In genomic region chr12:51421266-51421884, GRCh38 we compare ENCODE assay signal across 8 cellular contexts. TPM values are rescaled to one million over a fixed set of nuclear protein-coding genes. Genes with fewer than 3 reads are reported as not detected.
DNase-seq lines count a peak whose midpoint lies in the region; ATAC-seq and TF ChIP-seq lines count a peak whose summit lies in the region.

No MANE protein-coding gene starts in this region.

- DNase-seq in activated CD4-positive, alpha-beta T cell treated with anti-CD3 and anti-CD28 coated beads for 24 hours (ENCODE audit: low read depth in 2 of 2) = peak; percentile 13 to 31
- DNase-seq in activated CD4-positive, alpha-beta T cell treated with anti-CD3 and anti-CD28 coated beads for 1 hour = no peak
- DNase-seq in NCI-H1092 (lab: John Stamatoyannopoulos, UW) (peak; percentile 54), SK-MEL-5 (ENCODE audit: low read depth, low spot score) (peak; percentile 82), inferior parietal cortex (ENCODE audit: extremely low spot score) (peak; percentile 88)
- peak in 2 of 3 donors; percentile 10 to 18 for DNase-seq in stimulated activated CD4-positive, alpha-beta T cell treated with anti-CD3 and anti-CD28 coated beads, TNF-alpha, amount 100 ng/mL, for 48 hours (ENCODE audit: low read depth in 3 of 3)

- in situ Hi-C loops in SK-MEL-5 (cut with HindIII; ENCODE audit: low pct_unique_long_range_greater_than_20kb, low sequenced_read_pairs) = no loop called here

- H3K9me3 Mint-ChIP-seq in brain = no peaks in the 10 kb centered on the region

- peaks cover 75% of the 10 kb centered on the region for H3K4me1 Mint-ChIP-seq in brain

- H3K4me3 Mint-ChIP-seq in brain = no peak overlapping the region

- peaks cover 7% of the 10 kb centered on the region for H3K27me3 Mint-ChIP-seq in brain

- ATAC-seq in GM18861 (IDR thresholded peaks at IDR 0.05; ENCODE audit: unreplicated experiment) = no peak

- peak overlapping the region; percentile 38 to 95 (median 76) for H3K27ac Mint-ChIP-seq in brain

- no peaks in the 10 kb centered on the region for H3K36me3 Mint-ChIP-seq in brain

- peak; percentile 82 to 85 for TF ChIP-seq CTCF in brain (conservative IDR thresholded peaks at IDR 0.05)

RNA-seq across cellular contexts. Expression of gene SLC4A8, which starts 3.3 kb away (rescaled TPM):
- total RNA-seq in SK-MEL-5 (2014; rRNA removed; shearing (Covaris generic)) = 0.11 TPM in 1 of 2 replicates, not detected in the other
- polyA plus RNA-seq in SK-MEL-5 (2015; cell fraction: cytosol; rRNA removed) = 0.18 TPM in 1 of 2 replicates, not detected in the other
- polyA plus RNA-seq in SK-MEL-5 (2015; cell fraction: nucleus; rRNA removed) = 0.03 TPM in 1 of 2 replicates, not detected in the other
- polyA plus RNA-seq in brain (ENCODE audit: insufficient read depth, low read depth, low replicate concordance) = 15.8 TPM

RNA-seq across cellular contexts. Expression of gene GALNT6, which starts 30.2 kb away (rescaled TPM):
- total RNA-seq in SK-MEL-5 (2014; rRNA removed; shearing (Covaris generic)) = 1.3 and 3.7 TPM in 2 replicates
- polyA plus RNA-seq in SK-MEL-5 (2015; cell fraction: cytosol; rRNA removed) = 2.5 and 3.5 TPM in 2 replicates
- 0.44 and 1.7 TPM in 2 replicates for polyA plus RNA-seq in SK-MEL-5 (2015; cell fraction: nucleus; rRNA removed)
- 9.3 TPM for polyA plus RNA-seq in brain (ENCODE audit: insufficient read depth, low read depth, low replicate concordance)
